ENCODE assay signal across 14 cellular contexts in the genomic region with DNA sequence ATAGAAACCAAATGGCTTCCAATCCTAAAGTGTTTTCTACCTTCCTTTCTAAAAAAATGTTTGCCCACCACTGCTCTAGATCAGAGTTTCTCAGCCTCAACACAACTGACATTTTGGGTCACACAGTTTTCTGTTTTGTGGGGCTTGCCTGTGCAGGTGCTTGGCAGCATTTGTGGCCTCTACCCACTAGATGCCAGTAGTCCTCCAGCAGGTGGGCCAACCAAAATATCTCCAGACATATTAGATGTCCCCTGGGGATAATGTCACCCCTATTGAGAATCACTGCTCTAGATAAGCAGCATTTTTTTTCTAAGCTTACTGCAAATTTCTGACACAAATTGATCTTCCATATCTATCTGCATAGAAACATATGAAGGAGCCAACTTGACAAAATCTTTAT. TPM values are rescaled to one million over a fixed set of nuclear protein-coding genes. Genes with fewer than 3 reads are reported as not detected.
DNase-seq lines count a peak whose midpoint lies in the region; ATAC-seq, FAIRE-seq and TF ChIP-seq lines count a peak whose summit lies in the region.
"Had no signal": no experiment of that assay in that cellular context is flagged by ENCODE, and none has a peak within 500 bp of the region (broad histone marks: within the 10 kb centered on the region; RNA-seq: fewer than 3 reads in every experiment).

No MANE protein-coding gene starts in this region.

- no peaks in the 10 kb centered on the region for H3K9me3 Mint-ChIP-seq in activated naive CD4-positive, alpha-beta T cell treated with anti-CD3 and anti-CD28 coated beads, Interleukin-2, amount 10 ng/mL, durations not matched to agents 7 days and 5 days
- H3K9me3 Mint-ChIP-seq: activated naive CD4-positive, alpha-beta T cell treated with anti-CD3 and anti-CD28 coated beads, Interleukin-2, amount 50 U/mL, for 24 hours had no signal

- H3K4me1 Mint-ChIP-seq in activated naive CD4-positive, alpha-beta T cell treated with anti-CD3 and anti-CD28 coated beads, Interleukin-2, amount 10 ng/mL, durations not matched to agents 7 days and 5 days = no peaks in the 10 kb centered on the region
- H3K4me1 Mint-ChIP-seq: activated naive CD4-positive, alpha-beta T cell treated with anti-CD3 and anti-CD28 coated beads, Interleukin-2, amount 50 U/mL, for 24 hours had no signal

- no peaks in the 10 kb centered on the region for H3K27me3 Mint-ChIP-seq in activated naive CD4-positive, alpha-beta T cell treated with anti-CD3 and anti-CD28 coated beads, Interleukin-2, amount 10 ng/mL, durations not matched to agents 7 days and 5 days

- H4K20me1 ChIP-seq in HepG2 (ENCODE audit: insufficient read depth, low read length) (no peaks in the 10 kb centered on the region), mammary epithelial cell (ENCODE audit: insufficient read depth, low read length) (no peaks in the 10 kb centered on the region), PC-9 (ENCODE audit: insufficient read depth) (no peaks in the 10 kb centered on the region)

- no peak for ATAC-seq in HepG2
- no peak for ATAC-seq in right lobe of liver
- peak; percentile 67 for ATAC-seq in GM21723 (IDR thresholded peaks at IDR 0.05; ENCODE audit: unreplicated experiment)

- H3K36me3 Mint-ChIP-seq in activated naive CD4-positive, alpha-beta T cell treated with anti-CD3 and anti-CD28 coated beads, Interleukin-2, amount 10 ng/mL, durations not matched to agents 7 days and 5 days = no peaks in the 10 kb centered on the region
- H3K36me3 Mint-ChIP-seq: activated naive CD4-positive, alpha-beta T cell treated with anti-CD3 and anti-CD28 coated beads, Interleukin-2, amount 50 U/mL, for 24 hours had no signal

- intact Hi-C loops in HepG2 (cut with micrococcal nuclease; ENCODE audit: unreplicated experiment) = no loop called here
- intact Hi-C loops in right lobe of liver (cut with DNase I) = no loop called here
- intact Hi-C loops in mammary epithelial cell (cut with micrococcal nuclease) = no loop called here
- intact Hi-C loops in PC-9 (cut with micrococcal nuclease; ENCODE audit: unreplicated experiment) = no loop called here

- no TSS peak for BruUV-seq in HepG2 (replicated peaks; lab: Mats Ljungman, UMichigan)
- no TSS peak for BruUV-seq in mammary epithelial cell (replicated peaks; lab: Mats Ljungman, UMichigan)
- BruUV-seq in PC-9 (replicated peaks; lab: Mats Ljungman, UMichigan) = no TSS peak

- DNase-seq in HepG2 (ENCODE audit: low spot score) (no peak), right lobe of liver (no peak), LHCN-M2 (ENCODE audit: low read depth) (peak; percentile 4), mammary epithelial cell (no peak), PC-9 (no peak), inferior parietal cortex (ENCODE audit: extremely low spot score) (no peak)
- no peak for DNase-seq in activated naive CD4-positive, alpha-beta T cell treated with anti-CD3 and anti-CD28 coated beads, Interleukin-2, amount 10 ng/mL, durations not matched to agents 7 days and 5 days
- DNase-seq: activated CD4-positive, alpha-beta T cell treated with anti-CD3 and anti-CD28 coated beads, Interleukin-2, amount 50 U/mL, for 1 hour; cerebellar nuclear complex; MG63 had no signal

- no peak for TF ChIP-seq EP300 in HepG2 (IDR thresholded peaks at IDR 0.05; ENCODE audit: low read depth in 2 of 2, low read length in 2 of 2)
- no peak for TF ChIP-seq EP300 in HepG2 (CRISPR knock-in tag; IDR thresholded peaks at IDR 0.05; ENCODE audit: borderline replicate concordance)

- CTCF ChIA-PET in HepG2 (lab: Yijun Ruan, JAX; ENCODE audit: low intra/inter-chr PET ratio, low total read pairs) (no interaction called here), mammary epithelial cell (lab: Charles Lee; ENCODE audit: low non-redundant PET) (no interaction called here), PC-9 (lab: Charles Lee) (no interaction called here)
- CTCF ChIA-PET in activated naive CD4-positive, alpha-beta T cell treated with anti-CD3 and anti-CD28 coated beads, Interleukin-2, amount 10 ng/mL, durations not matched to agents 7 days and 5 days (lab: Charles Lee) = no interaction called here

- H3K4me3 Mint-ChIP-seq in activated naive CD4-positive, alpha-beta T cell treated with anti-CD3 and anti-CD28 coated beads, Interleukin-2, amount 10 ng/mL, durations not matched to agents 7 days and 5 days = no peak overlapping the region
- H3K4me3 Mint-ChIP-seq: activated naive CD4-positive, alpha-beta T cell treated with anti-CD3 and anti-CD28 coated beads, Interleukin-2, amount 50 U/mL, for 24 hours had no signal

- H3K4me1 ChIP-seq in HepG2 (ENCODE audit: insufficient read depth, low read length) (peaks cover 7% of the 10 kb centered on the region), right lobe of liver (peaks cover 0 to 9% (median 0%) of the 10 kb centered on the region in 4 donors), mammary epithelial cell (ENCODE audit: insufficient read depth, low read length) (peaks cover 5% of the 10 kb centered on the region), PC-9 (replicated peaks; ENCODE audit: insufficient read depth) (no peaks in the 10 kb centered on the region)
- H3K4me1 ChIP-seq: tibial nerve had no signal

- H3F3A ChIP-seq in PC-9 (ENCODE audit: insufficient read depth, low read depth) = no peaks in the 10 kb centered on the region; the same call in 1 of the 2 replicates

- dilution Hi-C loops in mammary epithelial cell (cut with HindIII; ENCODE audit: low sequenced_read_pairs) = no loop called here

- no peak for TF ChIP-seq CTCF in HepG2 (CRISPR knock-in tag; IDR thresholded peaks at IDR 0.05)
- TF ChIP-seq CTCF in right lobe of liver (IDR thresholded peaks at IDR 0.05) = no peak
- peak in 1 of 2 donors; percentile 18 for TF ChIP-seq CTCF in mammary epithelial cell (conservative IDR thresholded peaks at IDR 0.05 in 1 of 2, IDR thresholded peaks at IDR 0.05 in 1 of 2; ENCODE audit: extremely low read depth in 1 of 2, insufficient read depth in 1 of 2, low read depth in 1 of 2, low read length in 2 of 2)
- TF ChIP-seq CTCF in PC-9 (conservative IDR thresholded peaks at IDR 0.05) = no peak

- H3K4me3 ChIP-seq in HepG2 (replicated peaks in 1 of 3; ENCODE audit: insufficient read depth in 1 of 3, low read depth in 2 of 3, low read length in 3 of 3) = no peak overlapping the region
- H3K4me3 ChIP-seq in right lobe of liver = no peak overlapping the region
- H3K4me3 ChIP-seq in mammary epithelial cell (replicated peaks in 1 of 3; ENCODE audit: insufficient read depth in 1 of 3, low read depth in 2 of 3, low read length in 3 of 3) = no peak overlapping the region
- H3K4me3 ChIP-seq in PC-9 = no peak overlapping the region
- H3K4me3 ChIP-seq: MG63, tibial nerve had no signal

- peaks cover 5% of the 10 kb centered on the region; the same call in 1 of the 2 replicates for H3K9me2 ChIP-seq in PC-9 (ENCODE audit: insufficient read depth)

- no peak overlapping the region for H3K4me2 ChIP-seq in HepG2 (ENCODE audit: low read depth, low read length)
- no peak overlapping the region for H3K4me2 ChIP-seq in mammary epithelial cell (ENCODE audit: insufficient read depth, low read depth, low read length)
- no peak overlapping the region for H3K4me2 ChIP-seq in PC-9

- TF ChIP-seq RAD21 in HepG2 (CRISPR knock-in tag; IDR thresholded peaks at IDR 0.05) = no peak

- in situ Hi-C loops in HepG2 (cut with HindIII; ENCODE audit: extremely low pct_ligation_motif_present, low pct_unique_long_range_greater_than_20kb) = no loop called here
- in situ Hi-C loops in mammary epithelial cell (cut with MboI; ENCODE audit: low sequenced_read_pairs in 2 of 2) = no loop called here

- no peak overlapping the region for H3K27ac Mint-ChIP-seq in activated naive CD4-positive, alpha-beta T cell treated with anti-CD3 and anti-CD28 coated beads, Interleukin-2, amount 10 ng/mL, durations not matched to agents 7 days and 5 days
- H3K27ac Mint-ChIP-seq: activated naive CD4-positive, alpha-beta T cell treated with anti-CD3 and anti-CD28 coated beads, Interleukin-2, amount 50 U/mL, for 24 hours had no signal

- H2AFZ ChIP-seq in HepG2 (ENCODE audit: low read length) = no peak overlapping the region
- H2AFZ ChIP-seq in mammary epithelial cell (ENCODE audit: low read depth, low read length) = no peak overlapping the region
- no peak overlapping the region for H2AFZ ChIP-seq in PC-9

- FAIRE-seq in HepG2 (lab: Jason Lieb, UNC) = no peak
- FAIRE-seq: islet of Langerhans had no signal

- TF ChIP-seq POLR2A in HepG2 (IDR thresholded peaks at IDR 0.05; ENCODE audit: insufficient read depth in 1 of 2, low read depth in 2 of 2, low read length in 2 of 2) (no peak), right lobe of liver (IDR thresholded peaks at IDR 0.05) (no peak)

- POLR2A ChIA-PET in HepG2 (lab: Yijun Ruan, JAX) = no interaction called here
- POLR2A ChIA-PET in PC-9 (lab: Charles Lee; ENCODE audit: unreplicated experiment) = no interaction called here

- H3K9ac ChIP-seq in HepG2 (ENCODE audit: insufficient read depth, low read depth, low read length) = no peak overlapping the region
- H3K9ac ChIP-seq in mammary epithelial cell (ENCODE audit: insufficient read depth, low read length) = no peak overlapping the region

- H3K36me3 ChIP-seq in HepG2 (replicated peaks in 1 of 2; ENCODE audit: control insufficient read depth in 1 of 2, insufficient read depth in 2 of 2, low read length in 2 of 2) = no peaks in the 10 kb centered on the region
- H3K36me3 ChIP-seq in right lobe of liver = no peaks in the 10 kb centered on the region
- H3K36me3 ChIP-seq in mammary epithelial cell (ENCODE audit: insufficient read depth, low read length) = no peaks in the 10 kb centered on the region
- no peaks in the 10 kb centered on the region for H3K36me3 ChIP-seq in PC-9 (ENCODE audit: low read depth)
- H3K36me3 ChIP-seq: MG63, tibial nerve had no signal

- H3K27ac ChIP-seq in HepG2 (ENCODE audit: extremely low read length, insufficient read depth, low read length) (no peak overlapping the region), right lobe of liver (no peak overlapping the region), mammary epithelial cell (ENCODE audit: insufficient read depth, low read depth, low read length) (no peak overlapping the region), PC-9 (no peak overlapping the region)
- H3K27ac ChIP-seq: tibial nerve had no signal

- H3K79me2 ChIP-seq in HepG2 (ENCODE audit: insufficient read depth, low read length) (no peaks in the 10 kb centered on the region), mammary epithelial cell (ENCODE audit: insufficient read depth, low read length) (no peaks in the 10 kb centered on the region), PC-9 (ENCODE audit: low read depth) (no peaks in the 10 kb centered on the region)

- H3K27me3 ChIP-seq in HepG2 (ENCODE audit: control insufficient read depth in 1 of 2, insufficient read depth in 2 of 2, low read length in 2 of 2) = no peaks in the 10 kb centered on the region
- H3K27me3 ChIP-seq in right lobe of liver = no peaks in the 10 kb centered on the region
- H3K27me3 ChIP-seq in mammary epithelial cell (ENCODE audit: insufficient read depth, low read length) = no peaks in the 10 kb centered on the region
- no peaks in the 10 kb centered on the region for H3K27me3 ChIP-seq in PC-9 (ENCODE audit: insufficient read depth, low read depth)
- H3K27me3 ChIP-seq: MG63, tibial nerve had no signal

- no peaks in the 10 kb centered on the region for H3K9me3 ChIP-seq in HepG2 (ENCODE audit: low read length)
- no peaks in the 10 kb centered on the region for H3K9me3 ChIP-seq in right lobe of liver
- no peaks in the 10 kb centered on the region for H3K9me3 ChIP-seq in mammary epithelial cell (replicated peaks; ENCODE audit: insufficient read depth, low read length)
- no peaks in the 10 kb centered on the region for H3K9me3 ChIP-seq in PC-9 (ENCODE audit: insufficient read depth, low read depth)
- H3K9me3 ChIP-seq: MG63, tibial nerve had no signal

RNA-seq across cellular contexts. Expression of a gene that starts 26.3 kb away (rescaled TPM):
- 9.2 and 9.9 TPM in 2 replicates for total RNA-seq in HepG2 (2016; rRNA removed; fragmentation: Illumina TruSeq; extraction: Trizol)
- 8.8 and 15.2 TPM in 2 replicates for total RNA-seq in HepG2 (2016; cell fraction: cytosol; rRNA removed; fragmentation: Illumina TruSeq; extraction: Trizol; ENCODE audit: low read depth)
- total RNA-seq in HepG2 (2016; cell fraction: insoluble cytoplasmic fraction; rRNA removed; fragmentation: Illumina TruSeq; extraction: Trizol) = 10.6 and 10.7 TPM in 2 replicates
- 9.2 and 10.4 TPM in 2 replicates for total RNA-seq in HepG2 (2016; cell fraction: membrane; rRNA removed; fragmentation: Illumina TruSeq; extraction: Trizol)
- total RNA-seq in HepG2 (2016; cell fraction: nucleus; rRNA removed; fragmentation: Illumina TruSeq; extraction: Trizol) = 14.1 and 16.8 TPM in 2 replicates
- 4.6 and 6.7 TPM in 2 replicates for polyA plus RNA-seq in HepG2 (2011; rRNA removed)
- polyA plus RNA-seq in HepG2 (2011; cell fraction: cytosol; rRNA removed) = 4.8 and 5.6 TPM in 2 replicates
- 11.4 and 11.7 TPM in 2 replicates for polyA plus RNA-seq in HepG2 (2011; cell fraction: nucleus; rRNA removed)
- 5.2 TPM in 2 replicates for polyA plus RNA-seq in HepG2 (2012)
- 3.9 and 4.2 TPM in 2 replicates for polyA plus RNA-seq in HepG2 (2016; cell fraction: cytosol; fragmentation: Illumina TruSeq; extraction: Trizol; ENCODE audit: low read depth)
- polyA plus RNA-seq in HepG2 (2016; cell fraction: insoluble cytoplasmic fraction; fragmentation: Illumina TruSeq; extraction: Trizol; ENCODE audit: low read depth) = 7.7 and 8.5 TPM in 2 replicates
- 7.6 and 8.0 TPM in 2 replicates for polyA plus RNA-seq in HepG2 (2016; cell fraction: membrane; fragmentation: Illumina TruSeq; extraction: Trizol; ENCODE audit: low read depth)
- polyA plus RNA-seq in HepG2 (2016; cell fraction: nucleus; fragmentation: Illumina TruSeq; extraction: Trizol; ENCODE audit: insufficient read depth, low read depth) = 9.1 and 12.4 TPM in 2 replicates
- 4.9 and 11.6 TPM in 2 replicates for polyA minus RNA-seq in HepG2 (2011; rRNA and poly(A)+ RNA removed; ENCODE audit: low replicate concordance)
- 6.4 and 6.9 TPM in 2 replicates for polyA minus RNA-seq in HepG2 (2011; cell fraction: cytosol; rRNA and poly(A)+ RNA removed)
- polyA minus RNA-seq in HepG2 (2011; cell fraction: nucleus; rRNA and poly(A)+ RNA removed) = 33.6 and 34.5 TPM in 2 replicates
- 1 to 10 TPM; 4.7 to 8.7 (median 6.8) TPM for total RNA-seq in right lobe of liver
- total RNA-seq in LHCN-M2 (2014; rRNA removed) = 7.0 and 7.1 TPM in 2 replicates
- 2.9 TPM for polyA plus RNA-seq in LHCN-M2 (2012)
- total RNA-seq in mammary epithelial cell = 10 to 100 TPM in 1 of 2 donors, 1 to 10 TPM in 1; 6.5 to 10.5 TPM
- 2.8 TPM for polyA plus RNA-seq in mammary epithelial cell
- 2.5 TPM for polyA minus RNA-seq in mammary epithelial cell
- total RNA-seq in PC-9 (2021) = 4.7 and 5.3 TPM in 2 replicates

RNA-seq across cellular contexts. Expression of a gene that starts 53.0 kb away (rescaled TPM):
- total RNA-seq in HepG2 (2016; rRNA removed; fragmentation: Illumina TruSeq; extraction: Trizol) (7.1 and 11.4 TPM in 2 replicates), right lobe of liver (1 to 10 TPM; 2.2 to 3.2 (median 3.0) TPM), LHCN-M2 (2014; rRNA removed) (11.0 and 12.2 TPM in 2 replicates), mammary epithelial cell (10 to 100 TPM; 10.9 to 14.2 TPM), PC-9 (2021) (8.3 and 10.6 TPM in 2 replicates)
- 2.8 and 3.1 TPM in 2 replicates for total RNA-seq in HepG2 (2016; cell fraction: cytosol; rRNA removed; fragmentation: Illumina TruSeq; extraction: Trizol; ENCODE audit: low read depth)
- 7.3 and 10.8 TPM in 2 replicates for total RNA-seq in HepG2 (2016; cell fraction: insoluble cytoplasmic fraction; rRNA removed; fragmentation: Illumina TruSeq; extraction: Trizol)
- total RNA-seq in HepG2 (2016; cell fraction: membrane; rRNA removed; fragmentation: Illumina TruSeq; extraction: Trizol) = 6.1 and 7.4 TPM in 2 replicates
- 12.8 and 13.1 TPM in 2 replicates for total RNA-seq in HepG2 (2016; cell fraction: nucleus; rRNA removed; fragmentation: Illumina TruSeq; extraction: Trizol)
- polyA plus RNA-seq in HepG2 (2011; rRNA removed) (2.8 and 3.2 TPM in 2 replicates), mammary epithelial cell (3.5 TPM)
- polyA plus RNA-seq in HepG2 (2011; cell fraction: cytosol; rRNA removed) = 0.99 and 2.0 TPM in 2 replicates
- 2.2 and 2.9 TPM in 2 replicates for polyA plus RNA-seq in HepG2 (2011; cell fraction: nucleus; rRNA removed)
- 5.9 and 6.1 TPM in 2 replicates for polyA plus RNA-seq in HepG2 (2012)
- polyA plus RNA-seq in HepG2 (2016; cell fraction: cytosol; fragmentation: Illumina TruSeq; extraction: Trizol; ENCODE audit: low read depth) = 0.18 and 0.25 TPM in 2 replicates
- 8.4 and 9.0 TPM in 2 replicates for polyA plus RNA-seq in HepG2 (2016; cell fraction: insoluble cytoplasmic fraction; fragmentation: Illumina TruSeq; extraction: Trizol; ENCODE audit: low read depth)
- polyA plus RNA-seq in HepG2 (2016; cell fraction: membrane; fragmentation: Illumina TruSeq; extraction: Trizol; ENCODE audit: low read depth) = 1.0 and 1.1 TPM in 2 replicates
- 8.4 and 9.2 TPM in 2 replicates for polyA plus RNA-seq in HepG2 (2016; cell fraction: nucleus; fragmentation: Illumina TruSeq; extraction: Trizol; ENCODE audit: insufficient read depth, low read depth)
- 3.9 and 4.3 TPM in 2 replicates for polyA minus RNA-seq in HepG2 (2011; rRNA and poly(A)+ RNA removed; ENCODE audit: low replicate concordance)
- 4.1 and 5.3 TPM in 2 replicates for polyA minus RNA-seq in HepG2 (2011; cell fraction: cytosol; rRNA and poly(A)+ RNA removed)
- 34.2 and 35.8 TPM in 2 replicates for polyA minus RNA-seq in HepG2 (2011; cell fraction: nucleus; rRNA and poly(A)+ RNA removed)
- polyA plus RNA-seq in LHCN-M2 (2012) = 2.9 TPM
- polyA minus RNA-seq in mammary epithelial cell = 5.0 TPM
